In the genomic region with DNA sequence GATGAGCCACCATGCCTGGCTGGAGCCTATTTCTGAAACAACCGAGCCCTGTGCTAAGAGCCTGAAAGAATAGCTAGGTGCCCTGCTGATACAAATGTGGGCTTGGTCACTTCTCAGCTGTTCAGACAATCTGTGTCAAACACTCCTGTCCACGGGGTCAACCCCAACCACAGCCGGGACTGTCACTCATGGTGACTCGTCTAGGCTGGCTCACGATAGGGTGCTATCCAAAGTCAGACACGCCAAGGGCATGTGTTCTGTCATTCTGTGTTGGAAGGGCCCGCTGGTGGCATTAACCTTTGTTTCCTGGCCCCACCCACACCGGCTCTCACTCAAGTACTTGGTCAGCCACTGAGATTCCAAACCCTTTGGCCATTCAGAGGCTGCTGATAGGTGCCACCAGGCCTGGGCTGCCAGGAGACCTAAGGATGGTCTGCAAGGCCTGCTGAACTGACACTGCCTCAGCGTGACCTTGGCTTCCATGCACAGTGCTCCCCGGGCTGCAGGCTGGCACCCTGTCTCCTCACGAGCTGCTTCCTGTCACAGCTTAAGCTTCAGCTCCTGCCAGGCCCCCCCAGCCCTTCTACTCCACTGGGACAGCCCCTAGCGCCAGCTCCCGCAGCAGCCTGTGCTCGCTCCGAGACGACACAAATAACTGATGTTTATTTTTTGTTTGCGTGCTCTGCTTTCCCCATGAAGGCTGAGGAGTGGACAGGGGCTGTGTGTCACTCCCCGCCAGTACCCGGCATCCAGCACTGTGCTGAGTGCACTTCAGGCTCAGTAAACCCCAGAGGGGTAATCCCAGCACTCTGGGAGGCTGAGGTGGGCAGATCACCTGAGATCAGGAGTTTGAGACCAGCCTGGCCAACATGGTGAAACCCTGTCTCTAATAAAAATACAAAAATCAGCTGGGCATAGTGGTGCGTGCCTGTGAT, we compare ENCODE assay signal across 8 cellular contexts. TPM values are rescaled to one million over a fixed set of nuclear protein-coding genes. Genes with fewer than 3 reads are reported as not detected.
DNase-seq lines count a peak whose midpoint lies in the region; ATAC-seq and TF ChIP-seq lines count a peak whose summit lies in the region.

No MANE protein-coding gene starts in this region.

- no peaks in the 10 kb centered on the region for H3K9me3 ChIP-seq in left lung

- peak overlapping the region in 1 of 2 donors; percentile 17 for H3K4me3 ChIP-seq in left lung

- intact Hi-C loops in left lung (cut with DNase I): no loop called here

- ATAC-seq in HG03108 (IDR thresholded peaks at IDR 0.05; ENCODE audit: unreplicated experiment) (peak; percentile 18), left lung (no peak)

- H3K36me3 ChIP-seq in left lung: peaks cover 0 to 58% of the 10 kb centered on the region in 2 donors

- TF ChIP-seq CTCF in left lung (IDR thresholded peaks at IDR 0.05): no peak

- H3K27ac ChIP-seq in left lung: peak overlapping the region; percentile 35 to 92

- no peaks in the 10 kb centered on the region for H3K27me3 ChIP-seq in left lung

- H3K4me1 ChIP-seq in left lung: peaks cover 62 to 100% of the 10 kb centered on the region in 2 donors

- DNase-seq in CD1c-positive myeloid dendritic cell (ENCODE audit: extremely low spot score) (peak; percentile 59), left lung (peak in 1 of 2 donors; percentile 85), SIG-M5 (lab: John Stamatoyannopoulos, UW) (no peak), superior temporal gyrus (ENCODE audit: extremely low spot score) (no peak), NCI-H1930 (lab: John Stamatoyannopoulos, UW) (no peak), hippocampal formation (lab: John Stamatoyannopoulos, UW) (no peak)
- DNase-seq in activated CD8-positive, alpha-beta memory T cell treated with anti-CD3 and anti-CD28 coated beads, Interleukin-2, amount 50 U/mL, for 48 hours: peak; percentile 79

RNA-seq across cellular contexts. Expression of gene CDC42BPG, which starts 14.3 kb away (rescaled TPM):
- total RNA-seq in left lung: 10 to 100 TPM; 18.0 to 25.9 TPM

RNA-seq across cellular contexts. Expression of gene EHD1, which starts 19.7 kb away (rescaled TPM):
- 100 to 1,000 TPM in 1 of 2 donors, 10 to 100 TPM in 1; 73.0 to 153 TPM for total RNA-seq in left lung

RNA-seq across cellular contexts. Expression of gene MEN1, which starts 48.4 kb away (rescaled TPM):
- total RNA-seq in left lung: 10 to 100 TPM; 26.9 to 29.3 TPM

RNA-seq across cellular contexts. Expression of gene MAP4K2, which starts 55.7 kb away (rescaled TPM):
- 10 to 100 TPM; 19.3 to 23.2 TPM for total RNA-seq in left lung

RNA-seq across cellular contexts. Expression of gene ATG2A, which starts 58.3 kb away (rescaled TPM):
- total RNA-seq in left lung: 10 to 100 TPM; 21.9 to 23.5 TPM

Comparison
In these comparisons a context has a peak if more than half of its experiments do, and no peak if none do; other contexts are left out.
1. DNase-seq: peak in CD1c-positive myeloid dendritic cell (single experiment) and activated CD8-positive, alpha-beta memory T cell treated with anti-CD3 and anti-CD28 coated beads, Interleukin-2, amount 50 U/mL, for 48 hours (single experiment); none in SIG-M5 (single experiment), superior temporal gyrus (single experiment), NCI-H1930 (0 of 2) and hippocampal formation (0 of 2).